8 cellular contexts compared by ENCODE assay signal in the genomic region with DNA sequence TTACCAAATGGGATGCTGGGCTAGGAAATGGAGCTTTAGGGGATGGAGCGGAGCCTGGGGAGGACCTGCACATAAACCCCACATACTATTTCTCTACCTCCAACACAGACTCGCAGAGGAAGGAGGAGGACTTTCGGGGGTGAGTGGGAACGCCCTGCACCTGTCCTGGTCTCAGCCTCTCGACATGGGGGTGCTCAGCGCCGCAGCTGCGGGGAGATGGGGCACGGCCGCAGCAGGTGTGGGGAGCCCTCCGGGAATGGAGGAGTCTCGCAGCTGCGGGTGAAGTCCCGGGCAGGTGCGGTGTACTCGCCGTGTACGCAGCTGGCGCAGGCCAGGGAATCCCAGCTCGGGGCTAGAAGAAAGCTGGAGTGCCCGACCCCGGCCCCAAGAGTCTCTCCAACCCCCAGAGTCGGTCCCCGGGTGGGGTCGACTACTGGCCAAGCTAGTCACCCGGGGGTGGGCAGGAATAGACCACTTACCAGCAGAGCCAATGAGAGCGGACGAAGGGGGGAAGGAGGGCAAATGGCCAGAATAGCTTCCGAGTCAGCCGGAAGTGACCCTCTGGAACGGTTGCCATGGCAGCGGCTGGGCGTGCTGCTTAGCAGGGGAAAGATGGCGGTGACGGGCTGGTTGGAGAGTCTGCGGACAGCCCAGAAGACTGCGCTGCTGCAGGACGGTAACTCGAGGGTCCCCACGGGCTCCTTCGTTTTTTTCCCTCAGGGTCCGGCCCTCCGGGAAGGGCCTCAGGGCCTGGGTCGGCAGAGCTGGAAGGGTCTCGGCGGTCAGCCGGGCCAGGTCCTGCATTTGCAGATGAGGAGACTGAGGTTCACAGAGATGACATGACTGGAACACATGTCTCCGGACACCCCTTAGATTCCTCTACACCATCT. TPM values are rescaled to one million over a fixed set of nuclear protein-coding genes. Genes with fewer than 3 reads are reported as not detected.
DNase-seq lines count a peak whose midpoint lies in the region; ATAC-seq and TF ChIP-seq lines count a peak whose summit lies in the region.

A gene (plus strand): TSS at position 597 of the 890 bp plus-strand sequence. CDS start 16 bp downstream, at position 613.
A gene (minus strand): TSS at position 533 of the 890 bp plus-strand sequence. CDS start 897 bp downstream, outside the sequence.

- no peak for TF ChIP-seq POLR2A in breast epithelium (IDR thresholded peaks at IDR 0.05)

- H3K4me2 ChIP-seq in skeletal muscle satellite cell (ENCODE audit: low read length) = peak within 1 kb of the TSS; percentile 88

- H3K27ac ChIP-seq in A673 (ENCODE audit: low read depth, low read length, poor library complexity, severe bottlenecking) (peak within 1 kb of the TSS; percentile 67), WERI-Rb-1 (peak within 1 kb of the TSS; percentile 83), breast epithelium (peak within 1 kb of the TSS; percentile 70 to 83), iPS-18a (ENCODE audit: low read length) (peak within 1 kb of the TSS; percentile 21)

- peak within 1 kb of the TSS; percentile 77 for H3K4me3 ChIP-seq in A673 (ENCODE audit: low read depth, low read length, poor library complexity, severe bottlenecking)
- H3K4me3 ChIP-seq in WERI-Rb-1 (ENCODE audit: low read depth, low read length) = peak within 1 kb of the TSS; percentile 58
- H3K4me3 ChIP-seq in breast epithelium = peak within 1 kb of the TSS; percentile 72 to 87 (median 83)
- H3K4me3 ChIP-seq in iPS-18a (ENCODE audit: low read length) = peak within 1 kb of the TSS; percentile 93
- H3K4me3 ChIP-seq in skeletal muscle satellite cell (ENCODE audit: low read length) = peak within 1 kb of the TSS; percentile 98

- ATAC-seq in GM18861 (IDR thresholded peaks at IDR 0.05; ENCODE audit: unreplicated experiment) (peak; percentile 88), HG03095 (IDR thresholded peaks at IDR 0.05; ENCODE audit: unreplicated experiment) (peak; percentile 98)

- no peak for TF ChIP-seq CTCF in A673 (conservative IDR thresholded peaks at IDR 0.05; ENCODE audit: low read depth, low read length)
- no peak for TF ChIP-seq CTCF in WERI-Rb-1 (IDR thresholded peaks at IDR 0.05; ENCODE audit: low read depth, low read length)
- no peak for TF ChIP-seq CTCF in breast epithelium (IDR thresholded peaks at IDR 0.05)

- H3K9ac ChIP-seq in iPS-18a (ENCODE audit: low read length) = peak within 1 kb of the TSS; percentile 68
- H3K9ac ChIP-seq in skeletal muscle satellite cell (ENCODE audit: low read depth, low read length) = peak within 1 kb of the TSS; percentile 85

- H3K36me3 ChIP-seq in A673 (ENCODE audit: insufficient read depth, low read length, poor library complexity, severe bottlenecking) = peaks cover 2% of the 10 kb centered on the region
- H3K36me3 ChIP-seq in WERI-Rb-1 = peaks cover 10% of the 10 kb centered on the region
- no peaks in the 10 kb centered on the region for H3K36me3 ChIP-seq in breast epithelium
- H3K36me3 ChIP-seq in iPS-18a (ENCODE audit: control insufficient read depth, low read depth, low read length) = no peaks in the 10 kb centered on the region
- H3K36me3 ChIP-seq in skeletal muscle satellite cell (ENCODE audit: insufficient read depth, low read length) = peaks cover 17% of the 10 kb centered on the region

- peak; percentile 96 for DNase-seq in A673 (ENCODE audit: low spot score)
- DNase-seq in NCI-H2171 (lab: John Stamatoyannopoulos, UW) = peak; percentile 71
- DNase-seq in WERI-Rb-1 = peak; percentile 96
- DNase-seq in breast epithelium (ENCODE audit: low spot score in 2 of 2) = peak; percentile 95 to 96

- CTCF ChIA-PET in A673 (lab: Charles Lee) = no interaction called here

- H3K9me3 ChIP-seq in A673 (ENCODE audit: low read depth, low read length, poor library complexity, severe bottlenecking) = no peaks in the 10 kb centered on the region
- H3K9me3 ChIP-seq in WERI-Rb-1 (ENCODE audit: severe bottlenecking) = no peaks in the 10 kb centered on the region
- no peaks in the 10 kb centered on the region for H3K9me3 ChIP-seq in breast epithelium
- no peaks in the 10 kb centered on the region for H3K9me3 ChIP-seq in iPS-18a (ENCODE audit: control insufficient read depth, low read depth, low read length)
- H3K9me3 ChIP-seq in skeletal muscle satellite cell (replicated peaks; ENCODE audit: low read length) = no peaks in the 10 kb centered on the region

- H3K4me1 ChIP-seq in A673 (ENCODE audit: insufficient read depth, low read length, poor library complexity, severe bottlenecking) (peaks cover 7% of the 10 kb centered on the region), breast epithelium (peaks cover 0 to 3% of the 10 kb centered on the region in 2 donors), iPS-18a (ENCODE audit: control insufficient read depth, low read depth, low read length) (peaks cover 5% of the 10 kb centered on the region), skeletal muscle satellite cell (ENCODE audit: control insufficient read depth, insufficient read depth, low read length) (peaks cover 16% of the 10 kb centered on the region)

- BruUV-seq in A673 (replicated peaks; lab: Mats Ljungman, UMichigan) = TSS peak; percentile 52

- POLR2A ChIA-PET in A673 (lab: Charles Lee; ENCODE audit: low non-redundant PET) = no interaction called here

- intact Hi-C loops in A673 (cut with micrococcal nuclease; ENCODE audit: unreplicated experiment) = no loop called here
- intact Hi-C loops in breast epithelium (cut with DNase I; ENCODE audit: low total_unique reads) = no loop called here

- H3K27me3 ChIP-seq in A673 (replicated peaks; ENCODE audit: insufficient read depth, low read depth, low read length, poor library complexity) (no peaks in the 10 kb centered on the region), WERI-Rb-1 (ENCODE audit: insufficient read depth, low read depth, severe bottlenecking) (no peaks in the 10 kb centered on the region), breast epithelium (no peaks in the 10 kb centered on the region), iPS-18a (ENCODE audit: control insufficient read depth, insufficient read depth, low read length) (no peaks in the 10 kb centered on the region), skeletal muscle satellite cell (ENCODE audit: control insufficient read depth, insufficient read depth, low read length) (no peaks in the 10 kb centered on the region)

RNA-seq across cellular contexts. Expression of the first gene that starts in this region (rescaled TPM):
- total RNA-seq in A673 (2021) = 32.5 and 35.4 TPM in 2 replicates
- total RNA-seq in breast epithelium = 10 to 100 TPM; 17.0 to 25.9 (median 24.7) TPM
- 58.8 and 80.9 TPM in 2 replicates for total RNA-seq in skeletal muscle satellite cell (2012; rRNA removed)

RNA-seq across cellular contexts. Expression of the second gene that starts in this region (rescaled TPM):
- 27.2 and 30.6 TPM in 2 replicates for total RNA-seq in A673 (2021)
- 10 to 100 TPM; 19.5 to 31.6 (median 20.3) TPM for total RNA-seq in breast epithelium
- total RNA-seq in skeletal muscle satellite cell (2012; rRNA removed) = 6.6 and 9.6 TPM in 2 replicates

Comparison
In these comparisons a context has a peak if more than half of its experiments do, and no peak if none do; other contexts are left out.
1. Peak in every context shown above with its lines: DNase-seq, ATAC-seq, H3K4me3 ChIP-seq and H3K27ac ChIP-seq.
2. H3K27ac ChIP-seq: peak in every context shown above with its lines; median percentile 83 in WERI-Rb-1; 76 in breast epithelium; 67 in A673; 21 in iPS-18a.